Comparison of ENCODE assay signal across 25 cellular contexts in the genomic region with DNA sequence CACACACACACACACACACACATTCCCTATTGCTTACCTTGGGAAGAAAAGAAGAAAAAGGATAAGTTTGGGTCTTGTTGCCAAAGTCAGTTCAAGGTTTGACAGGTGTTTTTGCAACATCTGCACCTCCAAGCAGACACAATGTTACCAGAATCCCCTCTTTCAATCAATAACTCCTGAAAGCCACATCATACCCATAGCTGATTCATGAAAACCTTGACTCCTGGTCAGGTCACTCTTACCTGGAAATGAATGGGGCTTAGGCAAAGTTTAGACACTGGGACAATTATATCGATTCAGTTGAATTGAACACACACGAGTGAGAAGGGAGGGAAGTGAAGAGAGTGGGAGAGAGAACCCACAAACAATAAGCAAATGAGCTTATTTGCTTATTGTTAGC. TPM values are rescaled to one million over a fixed set of nuclear protein-coding genes. Genes with fewer than 3 reads are reported as not detected.
DNase-seq lines count a peak whose midpoint lies in the region; ATAC-seq, FAIRE-seq and TF ChIP-seq lines count a peak whose summit lies in the region.
"Had no signal": no experiment of that assay in that cellular context is flagged by ENCODE, and none has a peak within 500 bp of the region (broad histone marks: within the 10 kb centered on the region; RNA-seq: fewer than 3 reads in every experiment).

No MANE protein-coding gene starts in this region.

- H3K36me3 ChIP-seq in colonic mucosa (no peaks in the 10 kb centered on the region), HepG2 (replicated peaks in 1 of 2; ENCODE audit: control insufficient read depth in 1 of 2, insufficient read depth in 2 of 2, low read length in 2 of 2) (no peaks in the 10 kb centered on the region), mucosa of rectum (ENCODE audit: control insufficient read depth in 2 of 2, insufficient read depth in 2 of 2, low read length in 2 of 2) (no peaks in the 10 kb centered on the region), right atrium auricular region (no peaks in the 10 kb centered on the region)

- no peaks in the 10 kb centered on the region for H4K20me1 ChIP-seq in HepG2 (ENCODE audit: insufficient read depth, low read length)

- TF ChIP-seq EP300 in HepG2 (IDR thresholded peaks at IDR 0.05; ENCODE audit: low read depth in 2 of 2, low read length in 2 of 2) (peak in 1 of 2 experiments; percentile 67; a peak in 1 of 4 replicates), HepG2 (CRISPR knock-in tag; IDR thresholded peaks at IDR 0.05; ENCODE audit: borderline replicate concordance) (no peak)

- peak; percentile 54 for FAIRE-seq in HepG2 (lab: Jason Lieb, UNC)
- FAIRE-seq: A549, GM12891, GM18507 had no signal

- POLR2A ChIA-PET in HepG2 (lab: Yijun Ruan, JAX): no interaction called here

- H2AFZ ChIP-seq in HepG2 (ENCODE audit: low read length): no peak overlapping the region
- H2AFZ ChIP-seq: GM23338 had no signal

- no peak for DNase-seq in colonic mucosa
- peak; percentile 48 for DNase-seq in HepG2 (ENCODE audit: low spot score)
- DNase-seq in AG20443 (ENCODE audit: low spot score): no peak
- no peak for DNase-seq in right atrium auricular region (ENCODE audit: low spot score)
- DNase-seq: 8988T; ACHN; C1 segment of cervical spinal cord; Calu3; CD4-positive, alpha-beta memory T cell; COR-L47; DMS53; DMS79 treated with DMSO at 0.1 percent for 48 hours; GF-D8; H9 had no signal

- TF ChIP-seq CTCF in colonic mucosa (IDR thresholded peaks at IDR 0.05) (no peak), HepG2 (CRISPR knock-in tag; IDR thresholded peaks at IDR 0.05) (no peak), right atrium auricular region (IDR thresholded peaks at IDR 0.05) (no peak)

- in situ Hi-C loops in HepG2 (cut with HindIII; ENCODE audit: extremely low pct_ligation_motif_present, low pct_unique_long_range_greater_than_20kb): loop anchor here (25.0 kb wide), 1 partner anchor 544 kb away; no protein-coding TSS in a partner anchor

- CTCF ChIA-PET in HepG2 (lab: Yijun Ruan, JAX; ENCODE audit: low intra/inter-chr PET ratio, low total read pairs): no interaction called here

- intact Hi-C loops in colonic mucosa (cut with DNase I) (no loop called here), HepG2 (cut with micrococcal nuclease; ENCODE audit: unreplicated experiment) (no loop called here)

- H3K9me3 ChIP-seq in colonic mucosa (no peaks in the 10 kb centered on the region), HepG2 (ENCODE audit: low read length) (no peaks in the 10 kb centered on the region), mucosa of rectum (ENCODE audit: control insufficient read depth in 2 of 2, low read length in 2 of 2) (no peaks in the 10 kb centered on the region), right atrium auricular region (no peaks in the 10 kb centered on the region)
- H3K9me3 ChIP-seq: A549 had no signal

- H3K79me2 ChIP-seq in HepG2 (ENCODE audit: insufficient read depth, low read length): no peaks in the 10 kb centered on the region

- WGBS in HepG2 (ENCODE audit: low lambda C conversion rate): 0% methylated on average over 2 of the region's 2 CpGs

- H3K4me1 ChIP-seq in colonic mucosa (peaks cover 5% of the 10 kb centered on the region), HepG2 (ENCODE audit: insufficient read depth, low read length) (peaks cover 45% of the 10 kb centered on the region), mucosa of rectum (ENCODE audit: control insufficient read depth in 2 of 2, insufficient read depth in 2 of 2, low read length in 2 of 2) (peaks cover 20 to 29% of the 10 kb centered on the region in 2 donors), right atrium auricular region (peaks cover 0 to 3% of the 10 kb centered on the region in 2 donors)
- H3K4me1 ChIP-seq: A549 had no signal

- H3K9ac ChIP-seq in colonic mucosa (ENCODE audit: low read depth in 2 of 2, low read length in 2 of 2) (no peak overlapping the region), HepG2 (ENCODE audit: insufficient read depth, low read depth, low read length) (no peak overlapping the region), mucosa of rectum (ENCODE audit: low read depth in 1 of 2, low read length in 2 of 2) (no peak overlapping the region)

- no peak for TF ChIP-seq POLR2A in HepG2 (IDR thresholded peaks at IDR 0.05; ENCODE audit: insufficient read depth in 1 of 2, low read depth in 2 of 2, low read length in 2 of 2)

- H3K4me3 ChIP-seq in colonic mucosa (no peak overlapping the region), HepG2 (replicated peaks in 1 of 3; ENCODE audit: insufficient read depth in 1 of 3, low read depth in 2 of 3, low read length in 3 of 3) (no peak overlapping the region), mucosa of rectum (ENCODE audit: low read length in 2 of 2) (no peak overlapping the region), right atrium auricular region (no peak overlapping the region)
- H3K4me3 ChIP-seq: A549, GM23338 had no signal

- no peak for TF ChIP-seq RAD21 in HepG2 (CRISPR knock-in tag; IDR thresholded peaks at IDR 0.05)

- ATAC-seq in HepG2 (peak; percentile 26), HG03439 (IDR thresholded peaks at IDR 0.05; ENCODE audit: unreplicated experiment) (no peak)
- ATAC-seq: A549, GM23338, HCT116 had no signal

- H3K27me3 ChIP-seq in colonic mucosa: no peaks in the 10 kb centered on the region
- no peaks in the 10 kb centered on the region; a peak in 1 of 5 replicates for H3K27me3 ChIP-seq in HepG2 (ENCODE audit: control insufficient read depth in 1 of 2, insufficient read depth in 2 of 2, low read length in 2 of 2)
- H3K27me3 ChIP-seq in mucosa of rectum (ENCODE audit: control insufficient read depth in 2 of 2, insufficient read depth in 2 of 2, low read length in 2 of 2): no peaks in the 10 kb centered on the region
- no peaks in the 10 kb centered on the region for H3K27me3 ChIP-seq in right atrium auricular region

- H3K4me2 ChIP-seq in HepG2 (ENCODE audit: low read depth, low read length): peak overlapping the region; percentile 22; the same call in 1 of the 2 replicates
- H3K4me2 ChIP-seq: A549, GM23338 had no signal

- no TSS peak for BruUV-seq in HepG2 (replicated peaks; lab: Mats Ljungman, UMichigan)

- H3K27ac ChIP-seq in colonic mucosa: peak overlapping the region; percentile 81
- peak overlapping the region; percentile 43 for H3K27ac ChIP-seq in HepG2 (ENCODE audit: extremely low read length, insufficient read depth, low read length)
- H3K27ac ChIP-seq in mucosa of rectum (ENCODE audit: low read depth in 2 of 2, low read length in 2 of 2): peak overlapping the region; percentile 49 to 60
- no peak overlapping the region for H3K27ac ChIP-seq in right atrium auricular region
- H3K27ac ChIP-seq: A549 had no signal

TF ChIP-seq in HepG2, 621 proteins besides CTCF, POLR2A, EP300 and RAD21 (continues in another document):
- no peak for TF ChIP-seq SRSF9 (IDR thresholded peaks at IDR 0.05; ENCODE audit: borderline replicate concordance, insufficient read depth, low read depth, low read length, poor library complexity, severe bottlenecking)

RNA-seq across cellular contexts. Expression of a gene that starts 27.0 kb away (rescaled TPM):
- total RNA-seq in colonic mucosa (not detected), HepG2 (2016; rRNA removed; fragmentation: Illumina TruSeq; extraction: Trizol) (not detected in 2 replicates), right atrium auricular region (not detected)
- total RNA-seq in HepG2 (2016; cell fraction: cytosol; rRNA removed; fragmentation: Illumina TruSeq; extraction: Trizol; ENCODE audit: low read depth): not detected in 2 replicates
- not detected in 2 replicates for total RNA-seq in HepG2 (2016; cell fraction: insoluble cytoplasmic fraction; rRNA removed; fragmentation: Illumina TruSeq; extraction: Trizol)
- not detected in 2 replicates for total RNA-seq in HepG2 (2016; cell fraction: membrane; rRNA removed; fragmentation: Illumina TruSeq; extraction: Trizol)
- not detected in 2 replicates for total RNA-seq in HepG2 (2016; cell fraction: nucleus; rRNA removed; fragmentation: Illumina TruSeq; extraction: Trizol)
- not detected in 2 replicates for polyA plus RNA-seq in HepG2 (2011; rRNA removed)
- polyA plus RNA-seq in HepG2 (2011; cell fraction: cytosol; rRNA removed): not detected in 2 replicates
- not detected in 2 replicates for polyA plus RNA-seq in HepG2 (2011; cell fraction: nucleus; rRNA removed)
- not detected in 2 replicates for polyA plus RNA-seq in HepG2 (2012)
- not detected in 2 replicates for polyA plus RNA-seq in HepG2 (2016; cell fraction: cytosol; fragmentation: Illumina TruSeq; extraction: Trizol; ENCODE audit: low read depth)
- not detected in 2 replicates for polyA plus RNA-seq in HepG2 (2016; cell fraction: insoluble cytoplasmic fraction; fragmentation: Illumina TruSeq; extraction: Trizol; ENCODE audit: low read depth)
- not detected in 2 replicates for polyA plus RNA-seq in HepG2 (2016; cell fraction: membrane; fragmentation: Illumina TruSeq; extraction: Trizol; ENCODE audit: low read depth)
- polyA plus RNA-seq in HepG2 (2016; cell fraction: nucleus; fragmentation: Illumina TruSeq; extraction: Trizol; ENCODE audit: insufficient read depth, low read depth): not detected in 2 replicates
- polyA minus RNA-seq in HepG2 (2011; rRNA and poly(A)+ RNA removed; ENCODE audit: low replicate concordance): not detected in 2 replicates
- not detected in 2 replicates for polyA minus RNA-seq in HepG2 (2011; cell fraction: cytosol; rRNA and poly(A)+ RNA removed)
- not detected in 2 replicates for polyA minus RNA-seq in HepG2 (2011; cell fraction: nucleus; rRNA and poly(A)+ RNA removed)
- total RNA-seq: Calu3; CD4-positive, alpha-beta memory T cell; Daoy; G401; GM23338; H4; H9 had no signal
- polyA plus RNA-seq: A549; BJ; CD4-positive, alpha-beta memory T cell; GM23338 had no signal

RNA-seq across cellular contexts. Expression of a gene that starts 34.2 kb away (rescaled TPM):
- 1 to 10 TPM; 4.1 to 6.0 TPM for total RNA-seq in colonic mucosa
- 4.0 and 4.5 TPM in 2 replicates for total RNA-seq in HepG2 (2016; rRNA removed; fragmentation: Illumina TruSeq; extraction: Trizol)
- total RNA-seq in HepG2 (2016; cell fraction: cytosol; rRNA removed; fragmentation: Illumina TruSeq; extraction: Trizol; ENCODE audit: low read depth): 4.8 and 5.1 TPM in 2 replicates
- 3.2 and 3.4 TPM in 2 replicates for total RNA-seq in HepG2 (2016; cell fraction: insoluble cytoplasmic fraction; rRNA removed; fragmentation: Illumina TruSeq; extraction: Trizol)
- total RNA-seq in HepG2 (2016; cell fraction: membrane; rRNA removed; fragmentation: Illumina TruSeq; extraction: Trizol): 4.2 and 8.0 TPM in 2 replicates
- total RNA-seq in HepG2 (2016; cell fraction: nucleus; rRNA removed; fragmentation: Illumina TruSeq; extraction: Trizol): 3.0 and 5.5 TPM in 2 replicates
- polyA plus RNA-seq in HepG2 (2011; rRNA removed): 0.17 and 1.0 TPM in 2 replicates
- polyA plus RNA-seq in HepG2 (2011; cell fraction: cytosol; rRNA removed): 0.38 and 0.40 TPM in 2 replicates
- 0.61 and 0.68 TPM in 2 replicates for polyA plus RNA-seq in HepG2 (2011; cell fraction: nucleus; rRNA removed)
- polyA plus RNA-seq in HepG2 (2012): 0.24 TPM in 1 of 2 replicates, not detected in the other
- 5.0 and 6.4 TPM in 2 replicates for polyA plus RNA-seq in HepG2 (2016; cell fraction: cytosol; fragmentation: Illumina TruSeq; extraction: Trizol; ENCODE audit: low read depth)
- polyA plus RNA-seq in HepG2 (2016; cell fraction: insoluble cytoplasmic fraction; fragmentation: Illumina TruSeq; extraction: Trizol; ENCODE audit: low read depth): 1.7 and 3.6 TPM in 2 replicates
- 4.6 and 5.5 TPM in 2 replicates for polyA plus RNA-seq in HepG2 (2016; cell fraction: membrane; fragmentation: Illumina TruSeq; extraction: Trizol; ENCODE audit: low read depth)
- 5.6 and 5.9 TPM in 2 replicates for polyA plus RNA-seq in HepG2 (2016; cell fraction: nucleus; fragmentation: Illumina TruSeq; extraction: Trizol; ENCODE audit: insufficient read depth, low read depth)
- polyA minus RNA-seq in HepG2 (2011; rRNA and poly(A)+ RNA removed; ENCODE audit: low replicate concordance): 0.50 TPM in 1 of 2 replicates, not detected in the other
- not detected in 2 replicates for polyA minus RNA-seq in HepG2 (2011; cell fraction: cytosol; rRNA and poly(A)+ RNA removed)
- 0.26 and 0.62 TPM in 2 replicates for polyA minus RNA-seq in HepG2 (2011; cell fraction: nucleus; rRNA and poly(A)+ RNA removed)
- not detected for total RNA-seq in right atrium auricular region
- total RNA-seq: Calu3; CD4-positive, alpha-beta memory T cell; Daoy; G401; H4 had no signal
- polyA plus RNA-seq: BJ; CD4-positive, alpha-beta memory T cell had no signal

Comparison
In these comparisons a context has a peak if more than half of its experiments do, and no peak if none do; other contexts are left out.
1. H3K27ac ChIP-seq: peak in colonic mucosa (single experiment), HepG2 (single experiment) and mucosa of rectum (2 of 2); none in right atrium auricular region (0 of 2).